Comparison of ENCODE assay signal across 1 cellular context in genomic region chr1:3369437-3370076, GRCh38.
TF ChIP-seq lines count a peak whose summit lies in the region.

No MANE protein-coding gene starts in this region.

TF ChIP-seq in GM23338, 12 proteins besides CTCF, POLR2A, EP300 and RAD21 (continued from another document):
- TF ChIP-seq REST (IDR thresholded peaks at IDR 0.05; ENCODE audit: unreplicated experiment): no peak
- no peak for TF ChIP-seq JUNB (IDR thresholded peaks at IDR 0.05; ENCODE audit: unreplicated experiment)
- no peak for TF ChIP-seq CREB1 (CRISPR knock-in tag; IDR thresholded peaks at IDR 0.05; ENCODE audit: low read depth)
